Comparison of ENCODE assay signal across 8 cellular contexts in the genomic region with DNA sequence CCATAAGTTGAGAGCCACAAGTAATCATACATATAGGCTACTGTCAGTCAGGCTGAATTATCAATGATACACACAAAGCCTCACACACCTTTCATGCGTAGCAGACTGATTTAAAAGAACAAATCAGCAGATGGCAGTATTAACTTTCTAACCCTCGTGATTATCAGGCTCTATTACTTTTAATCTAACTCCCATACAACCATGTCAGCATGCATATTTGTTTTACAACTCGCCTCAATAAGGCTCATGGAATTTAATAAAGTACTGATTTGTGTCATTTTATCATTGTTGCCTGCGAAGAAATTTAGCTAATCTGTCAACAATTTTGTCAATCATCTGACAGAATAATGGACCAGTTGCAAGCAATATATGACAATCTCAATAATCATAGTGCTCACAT.
DNase-seq lines count a peak whose midpoint lies in the region; ATAC-seq and TF ChIP-seq lines count a peak whose summit lies in the region.

No MANE protein-coding gene starts in this region.

- H3K27ac ChIP-seq in adrenal gland (no peak overlapping the region), left lung (no peak overlapping the region)

- peak; percentile 23 for DNase-seq in DMS 273 treated with DMSO at 0.1 percent for 48 hours (lab: John Stamatoyannopoulos, UW)
- DNase-seq in M059J (ENCODE audit: low read depth): peak; percentile 44
- no peak for DNase-seq in adrenal gland
- DNase-seq in left lung: no peak
- DNase-seq in NCI-H128 (lab: John Stamatoyannopoulos, UW; ENCODE audit: unreplicated experiment): no peak
- no peak for DNase-seq in stimulated activated CD4-positive, alpha-beta T cell treated with anti-CD3 and anti-CD28 coated beads, Interleukin-2, amount 100 ng/mL, for 48 hours
- DNase-seq in mucosa of gallbladder (ENCODE audit: low spot score): no peak

- TF ChIP-seq POLR2A in adrenal gland (IDR thresholded peaks at IDR 0.05): no peak

- TF ChIP-seq CTCF in adrenal gland (IDR thresholded peaks at IDR 0.05) (peak; percentile 6 to 56 (median 44)), left lung (IDR thresholded peaks at IDR 0.05) (no peak)

- H3K36me3 ChIP-seq in adrenal gland (replicated peaks in 1 of 2): no peaks in the 10 kb centered on the region
- peaks cover 0 to 4% of the 10 kb centered on the region in 2 donors for H3K36me3 ChIP-seq in left lung

- ATAC-seq in left lung (peak; percentile 63), GM19397 (IDR thresholded peaks at IDR 0.05; ENCODE audit: unreplicated experiment) (no peak)

- intact Hi-C loops in adrenal gland (cut with DNase I) (loop anchor here (10.0 kb wide), 1 partner anchor 294 kb away; a partner anchor contains a TSS), left lung (cut with DNase I) (loop anchor here in 1 of 2 donors (10.0 kb wide), 1 partner anchor 294 kb away; a partner anchor contains a TSS)

- H3K27me3 ChIP-seq in adrenal gland: no peaks in the 10 kb centered on the region
- no peaks in the 10 kb centered on the region for H3K27me3 ChIP-seq in left lung

- H3K9me3 ChIP-seq in adrenal gland (replicated peaks in 1 of 3) (no peaks in the 10 kb centered on the region), left lung (no peaks in the 10 kb centered on the region)

- peaks cover 0 to 9% of the 10 kb centered on the region in 2 donors for H3K4me1 ChIP-seq in adrenal gland (replicated peaks in 1 of 2)
- H3K4me1 ChIP-seq in left lung: no peaks in the 10 kb centered on the region

- WGBS in adrenal gland, 4 donors: 44 to 50% (median 45%) methylated on average over 4 of the region's 4 CpGs

- H3K4me3 ChIP-seq in adrenal gland (no peak overlapping the region), left lung (no peak overlapping the region)

Comparison
In these comparisons a context has a peak if more than half of its experiments do, and no peak if none do; other contexts are left out.
1. DNase-seq: peak in DMS 273 treated with DMSO at 0.1 percent for 48 hours (single experiment) and M059J (single experiment); none in adrenal gland (0 of 7), left lung (0 of 2), NCI-H128 (single experiment), stimulated activated CD4-positive, alpha-beta T cell treated with anti-CD3 and anti-CD28 coated beads, Interleukin-2, amount 100 ng/mL, for 48 hours (0 of 2) and mucosa of gallbladder (single experiment).
2. CTCF ChIP-seq: peak in adrenal gland (6 of 6); none in left lung (0 of 2).